Comparison of ENCODE assay signal across 20 cellular contexts in genomic region chr9:20286969-20287368, GRCh38.
DNase-seq lines count a peak whose midpoint lies in the region; ATAC-seq, FAIRE-seq and TF ChIP-seq lines count a peak whose summit lies in the region.
"Had no signal": no experiment of that assay in that cellular context is flagged by ENCODE, and none has a peak within 500 bp of the region (broad histone marks: within the 10 kb centered on the region; RNA-seq: fewer than 3 reads in every experiment).

No MANE protein-coding gene starts in this region.

- no peak overlapping the region for H2BK15ac ChIP-seq in mesendoderm (replicated peaks; ENCODE audit: low read depth)

- H3K27me3 ChIP-seq in mesendoderm (ENCODE audit: insufficient read depth, low read length, poor library complexity): no peaks in the 10 kb centered on the region
- H3K27me3 ChIP-seq: BE2C had no signal

- peak overlapping the region; percentile 41 for H3K4ac ChIP-seq in mesendoderm (ENCODE audit: low read depth, low read length)

- H2BK5ac ChIP-seq in mesendoderm (ENCODE audit: low read length): no peak overlapping the region

- H4K5ac ChIP-seq in mesendoderm (ENCODE audit: low read length): no peak overlapping the region

- no peak overlapping the region for H3K4me3 ChIP-seq in A549
- H3K4me3 ChIP-seq in mesendoderm (ENCODE audit: low read length): no peak overlapping the region
- H3K4me3 ChIP-seq: K562 had no signal

- no peak for ATAC-seq in A549
- no peak for ATAC-seq in naive thymus-derived CD8-positive, alpha-beta T cell
- no peak for ATAC-seq in HG03439 (IDR thresholded peaks at IDR 0.05; ENCODE audit: unreplicated experiment)
- ATAC-seq: HCT116, K562 had no signal

- H3K4me3 Mint-ChIP-seq in naive thymus-derived CD8-positive, alpha-beta T cell: no peak overlapping the region
- H3K4me3 Mint-ChIP-seq: CD4-positive, alpha-beta T cell; HFFc6 had no signal

- H3K9me3 Mint-ChIP-seq in naive thymus-derived CD8-positive, alpha-beta T cell: peaks cover 0 to 17% (median 7%) of the 10 kb centered on the region in 9 donors
- H3K9me3 Mint-ChIP-seq: CD4-positive, alpha-beta T cell; HFFc6 had no signal

- no peak for TF ChIP-seq EP300 in A549 (IDR thresholded peaks at IDR 0.05)

- no peak for TF ChIP-seq RAD21 in A549 (conservative IDR thresholded peaks at IDR 0.05 in 1 of 2, IDR thresholded peaks at IDR 0.05 in 1 of 2)

- no peak for DNase-seq in A549 (ENCODE audit: low read depth in 1 of 2, low spot score in 1 of 2)
- peak; percentile 23 for DNase-seq in EH (ENCODE audit: low read depth)
- DNase-seq in OCI-M1 (lab: John Stamatoyannopoulos, UW): peak; percentile 7
- peak; percentile 28 for DNase-seq in mesendoderm
- no peak for DNase-seq in naive thymus-derived CD8-positive, alpha-beta T cell
- DNase-seq in activated naive CD4-positive, alpha-beta T cell treated with Interleukin-2 at 50 U/mL for 16 hours: no peak
- no peak for DNase-seq in effector CD8-positive, alpha-beta T cell (lab: John Stamatoyannopoulos, UW)
- DNase-seq: 8988T; BE2C; C1 segment of cervical spinal cord; CD4-positive, alpha-beta T cell; DMS153; DMS79; GF-D8; GOT3; H7; HFFc6 had no signal

- H3K23ac ChIP-seq in mesendoderm (ENCODE audit: low read length): no peak overlapping the region

- no peaks in the 10 kb centered on the region for H3K9me3 ChIP-seq in A549
- H3K9me3 ChIP-seq: BE2C had no signal

- H3K4me2 ChIP-seq in A549 (no peak overlapping the region), mesendoderm (ENCODE audit: low read length) (no peak overlapping the region)

- FAIRE-seq in A549 (lab: Jason Lieb, UNC): no peak
- FAIRE-seq: K562 had no signal

- H3K79me1 ChIP-seq in mesendoderm (ENCODE audit: low read length): no peaks in the 10 kb centered on the region

- TF ChIP-seq POLR2A in A549 (IDR thresholded peaks at IDR 0.05; ENCODE audit: low read length): no peak

- H3K27me3 Mint-ChIP-seq in naive thymus-derived CD8-positive, alpha-beta T cell: no peaks in the 10 kb centered on the region
- H3K27me3 Mint-ChIP-seq: CD4-positive, alpha-beta T cell had no signal

- POLR2A ChIA-PET in A549 (lab: Yijun Ruan, JAX): no interaction called here
- POLR2A ChIA-PET in naive thymus-derived CD8-positive, alpha-beta T cell (lab: Charles Lee): no interaction called here

- 70% methylated on average over 3 of the region's 3 CpGs for WGBS in A549 (ENCODE audit: missing lambda C conversion rate)
- no CpG with 5 or more reads among the region's 3 CpGs for WGBS in mesendoderm (ENCODE audit: extremely low coverage, insufficient coverage, low lambda C conversion rate)

- H3K56ac ChIP-seq in mesendoderm (ENCODE audit: low read length): no peak overlapping the region

- peak overlapping the region in 1 of 10 donors; percentile 29 for H3K27ac Mint-ChIP-seq in naive thymus-derived CD8-positive, alpha-beta T cell
- H3K27ac Mint-ChIP-seq: CD4-positive, alpha-beta T cell; HFFc6 had no signal

- H2AK5ac ChIP-seq in mesendoderm (ENCODE audit: low read length): no peak overlapping the region

- no peaks in the 10 kb centered on the region for H3K36me3 ChIP-seq in mesendoderm (ENCODE audit: control insufficient read depth, insufficient read depth, low read length)
- H3K36me3 ChIP-seq: BE2C had no signal

- CTCF ChIA-PET in A549 (lab: Yijun Ruan, JAX): no interaction called here

- H3K18ac ChIP-seq in mesendoderm (ENCODE audit: low read length): no peak overlapping the region

- no peak overlapping the region for H4K8ac ChIP-seq in mesendoderm (ENCODE audit: low read depth, low read length)

- peaks cover 14 to 37% (median 20%) of the 10 kb centered on the region in 4 donors for H3K4me1 Mint-ChIP-seq in naive thymus-derived CD8-positive, alpha-beta T cell

- H2BK120ac ChIP-seq in mesendoderm (ENCODE audit: low read depth, low read length): no peak overlapping the region

- H3K4me1 ChIP-seq in A549 (no peaks in the 10 kb centered on the region), mesendoderm (ENCODE audit: control insufficient read depth, low read depth, low read length) (no peaks in the 10 kb centered on the region)
- H3K4me1 ChIP-seq: BE2C had no signal

- H3K9ac ChIP-seq in mesendoderm (ENCODE audit: low read length): no peak overlapping the region

- no peak overlapping the region for H3K27ac ChIP-seq in A549
- no peak overlapping the region for H3K27ac ChIP-seq in mesendoderm (ENCODE audit: low read depth, low read length)

- H3K36me3 Mint-ChIP-seq in naive thymus-derived CD8-positive, alpha-beta T cell: peaks cover 4 to 12% (median 4%) of the 10 kb centered on the region in 3 donors

- no peaks in the 10 kb centered on the region for H3K79me2 ChIP-seq in mesendoderm (ENCODE audit: control insufficient read depth, insufficient read depth, low read length)

- no peak for TF ChIP-seq CTCF in A549 (IDR thresholded peaks at IDR 0.05)

TF ChIP-seq in A549, 52 proteins besides CTCF, POLR2A, EP300 and RAD21:
- TF ChIP-seq MAFK (IDR thresholded peaks at IDR 0.05; ENCODE audit: partially characterized antibody): peak; percentile 41
- no peak for TF ChIP-seq POLR2AphosphoS2 (conservative IDR thresholded peaks at IDR 0.05; ENCODE audit: low read length)

Comparison
In these comparisons a context has a peak if more than half of its experiments do, and no peak if none do; other contexts are left out.
1. DNase-seq: peak in EH (single experiment), OCI-M1 (single experiment) and mesendoderm (single experiment); none in A549 (0 of 2), naive thymus-derived CD8-positive, alpha-beta T cell (0 of 10), activated naive CD4-positive, alpha-beta T cell treated with Interleukin-2 at 50 U/mL for 16 hours (single experiment) and effector CD8-positive, alpha-beta T cell (single experiment).